ENCODE assay signal across 1 cellular context in genomic region chr6:2988426-2989331, GRCh38.
A peak's percentile ranks its signal among the peaks of the same experiment; 100 is the strongest.
TF ChIP-seq lines count a peak whose summit lies in the region.

No MANE protein-coding gene starts in this region.

TF ChIP-seq in K562, 482 proteins besides CTCF, POLR2A, EP300 and RAD21 (continued from another document and continues in another):
- TF ChIP-seq SAP30 (IDR thresholded peaks at IDR 0.05; ENCODE audit: borderline replicate concordance, insufficient read depth, low read depth, low read length, poor library complexity, severe bottlenecking) (peak; percentile 80), RNF2 (IDR thresholded peaks at IDR 0.05) (peak; percentile 44; the same call in 1 of the 2 replicates), NFE2L1 (tag; IDR thresholded peaks at IDR 0.05; ENCODE audit: borderline replicate concordance, low read depth) (no peak), HNRNPUL1 (IDR thresholded peaks at IDR 0.05; ENCODE audit: low read length) (no peak), IFI16 (CRISPR knock-in tag; IDR thresholded peaks at IDR 0.05) (no peak), GTF2E2 (tag; IDR thresholded peaks at IDR 0.05) (no peak), CTBP1 (IDR thresholded peaks at IDR 0.05; ENCODE audit: borderline replicate concordance) (peak; percentile 92), ILK (tag; IDR thresholded peaks at IDR 0.05; ENCODE audit: borderline replicate concordance, low read depth) (no peak), RAD51 (IDR thresholded peaks at IDR 0.05; ENCODE audit: borderline replicate concordance, low read depth) (no peak), FOSL1 (tag; conservative IDR thresholded peaks at IDR 0.05) (peak; percentile 99), PRPF4 (IDR thresholded peaks at IDR 0.05; ENCODE audit: insufficient read depth, low read depth, low read length, poor library complexity, severe bottlenecking) (peak; percentile 36), HMG20A (CRISPR knock-in tag; conservative IDR thresholded peaks at IDR 0.05) (no peak), DPF2 (IDR thresholded peaks at IDR 0.05) (peak; percentile 79), HDAC2 (IDR thresholded peaks at IDR 0.05) (peak; percentile 71; the same call in 1 of the 2 replicates), THAP7 (CRISPR knock-in tag; IDR thresholded peaks at IDR 0.05) (peak; percentile 65), ZNF780A (CRISPR knock-in tag; IDR thresholded peaks at IDR 0.05) (no peak), TOE1 (IDR thresholded peaks at IDR 0.05; ENCODE audit: borderline replicate concordance) (peak; percentile 20; the same call in 1 of the 2 replicates), TOE1 (CRISPR knock-in tag; IDR thresholded peaks at IDR 0.05; ENCODE audit: borderline replicate concordance, low read depth) (no peak), ZNF431 (CRISPR knock-in tag; IDR thresholded peaks at IDR 0.05) (peak; percentile 73; the same call in 1 of the 2 replicates), BRD9 (IDR thresholded peaks at IDR 0.05; ENCODE audit: low read depth, partially characterized antibody) (peak; percentile 12), TSC22D4 (tag; IDR thresholded peaks at IDR 0.05) (no peak), HIVEP1 (CRISPR knock-in tag; IDR thresholded peaks at IDR 0.05) (no peak; the same call in 1 of the 2 replicates), CREB5 (CRISPR knock-in tag; IDR thresholded peaks at IDR 0.05) (no peak), ZNF584 (CRISPR knock-in tag; IDR thresholded peaks at IDR 0.05; ENCODE audit: low read depth) (no peak), TCF3 (CRISPR knock-in tag; IDR thresholded peaks at IDR 0.05) (peak; percentile 47), KLF1 (tag; IDR thresholded peaks at IDR 0.05) (no peak), TAF9B (IDR thresholded peaks at IDR 0.05; ENCODE audit: partially characterized antibody) (peak; percentile 61), XRCC4 (IDR thresholded peaks at IDR 0.05; ENCODE audit: extremely low read depth, insufficient read depth, insufficient read length) (no peak), ETS1 (conservative IDR thresholded peaks at IDR 0.05; ENCODE audit: control insufficient read depth, low read depth, low read length) (peak; percentile 73), MCM7 (IDR thresholded peaks at IDR 0.05) (no peak), SNRNP70 (optimal IDR thresholded peaks at IDR 0.05; ENCODE audit: low read depth, low read length) (no peak), CHCHD3 (CRISPR knock-in tag; IDR thresholded peaks at IDR 0.05) (no peak), TCFL5 (CRISPR knock-in tag; conservative IDR thresholded peaks at IDR 0.05) (0 out of 2 replicates have a peak, but pooled peaks have one; percentile 45), SMARCE1 (IDR thresholded peaks at IDR 0.05) (peak; percentile 83), GMEB1 (CRISPR knock-in tag; IDR thresholded peaks at IDR 0.05) (peak; percentile 51; the same call in 1 of the 2 replicates), RUNX1 (IDR thresholded peaks at IDR 0.05; ENCODE audit: low read depth) (0 out of 2 replicates have a peak, but pooled peaks have one; percentile 21)
- TF ChIP-seq, protein P1, sequence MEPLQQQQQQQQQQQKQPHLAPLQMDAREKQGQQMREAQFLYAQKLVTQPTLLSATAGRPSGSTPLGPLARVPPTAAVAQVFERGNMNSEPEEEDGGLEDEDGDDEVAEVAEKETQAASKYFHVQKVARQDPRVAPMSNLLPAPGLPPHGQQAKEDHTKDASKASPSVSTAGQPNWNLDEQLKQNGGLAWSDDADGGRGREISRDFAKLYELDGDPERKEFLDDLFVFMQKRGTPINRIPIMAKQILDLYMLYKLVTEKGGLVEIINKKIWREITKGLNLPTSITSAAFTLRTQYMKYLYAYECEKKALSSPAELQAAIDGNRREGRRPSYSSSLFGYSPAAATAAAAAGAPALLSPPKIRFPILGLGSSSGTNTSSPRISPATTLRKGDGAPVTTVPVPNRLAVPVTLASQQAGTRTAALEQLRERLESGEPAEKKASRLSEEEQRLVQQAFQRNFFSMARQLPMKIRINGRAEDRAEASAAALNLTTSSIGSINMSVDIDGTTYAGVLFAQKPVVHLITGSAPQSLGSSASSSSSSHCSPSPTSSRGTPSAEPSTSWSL (CRISPR knock-in tag; IDR thresholded peaks at IDR 0.05; ENCODE audit: borderline replicate concordance): no peak
- TF ChIP-seq, protein P2, sequence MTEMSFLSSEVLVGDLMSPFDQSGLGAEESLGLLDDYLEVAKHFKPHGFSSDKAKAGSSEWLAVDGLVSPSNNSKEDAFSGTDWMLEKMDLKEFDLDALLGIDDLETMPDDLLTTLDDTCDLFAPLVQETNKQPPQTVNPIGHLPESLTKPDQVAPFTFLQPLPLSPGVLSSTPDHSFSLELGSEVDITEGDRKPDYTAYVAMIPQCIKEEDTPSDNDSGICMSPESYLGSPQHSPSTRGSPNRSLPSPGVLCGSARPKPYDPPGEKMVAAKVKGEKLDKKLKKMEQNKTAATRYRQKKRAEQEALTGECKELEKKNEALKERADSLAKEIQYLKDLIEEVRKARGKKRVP (CRISPR knock-in tag; IDR thresholded peaks at IDR 0.05): peak; percentile 29; the same call in 1 of the 2 replicates
- TF ChIP-seq, protein P3, sequence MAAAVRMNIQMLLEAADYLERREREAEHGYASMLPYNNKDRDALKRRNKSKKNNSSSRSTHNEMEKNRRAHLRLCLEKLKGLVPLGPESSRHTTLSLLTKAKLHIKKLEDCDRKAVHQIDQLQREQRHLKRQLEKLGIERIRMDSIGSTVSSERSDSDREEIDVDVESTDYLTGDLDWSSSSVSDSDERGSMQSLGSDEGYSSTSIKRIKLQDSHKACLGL (CRISPR knock-in tag; IDR thresholded peaks at IDR 0.05; ENCODE audit: borderline replicate concordance, poor library complexity, severe bottlenecking): no peak
- TF ChIP-seq, protein P4, sequence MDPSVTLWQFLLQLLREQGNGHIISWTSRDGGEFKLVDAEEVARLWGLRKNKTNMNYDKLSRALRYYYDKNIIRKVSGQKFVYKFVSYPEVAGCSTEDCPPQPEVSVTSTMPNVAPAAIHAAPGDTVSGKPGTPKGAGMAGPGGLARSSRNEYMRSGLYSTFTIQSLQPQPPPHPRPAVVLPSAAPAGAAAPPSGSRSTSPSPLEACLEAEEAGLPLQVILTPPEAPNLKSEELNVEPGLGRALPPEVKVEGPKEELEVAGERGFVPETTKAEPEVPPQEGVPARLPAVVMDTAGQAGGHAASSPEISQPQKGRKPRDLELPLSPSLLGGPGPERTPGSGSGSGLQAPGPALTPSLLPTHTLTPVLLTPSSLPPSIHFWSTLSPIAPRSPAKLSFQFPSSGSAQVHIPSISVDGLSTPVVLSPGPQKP (CRISPR knock-in tag; IDR thresholded peaks at IDR 0.05): no peak
- TF ChIP-seq, protein P5, sequence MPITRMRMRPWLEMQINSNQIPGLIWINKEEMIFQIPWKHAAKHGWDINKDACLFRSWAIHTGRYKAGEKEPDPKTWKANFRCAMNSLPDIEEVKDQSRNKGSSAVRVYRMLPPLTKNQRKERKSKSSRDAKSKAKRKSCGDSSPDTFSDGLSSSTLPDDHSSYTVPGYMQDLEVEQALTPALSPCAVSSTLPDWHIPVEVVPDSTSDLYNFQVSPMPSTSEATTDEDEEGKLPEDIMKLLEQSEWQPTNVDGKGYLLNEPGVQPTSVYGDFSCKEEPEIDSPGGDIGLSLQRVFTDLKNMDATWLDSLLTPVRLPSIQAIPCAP (CRISPR knock-in tag; IDR thresholded peaks at IDR 0.05; ENCODE audit: borderline replicate concordance): peak; percentile 81; the same call in 1 of the 2 replicates
- TF ChIP-seq, protein P6, sequence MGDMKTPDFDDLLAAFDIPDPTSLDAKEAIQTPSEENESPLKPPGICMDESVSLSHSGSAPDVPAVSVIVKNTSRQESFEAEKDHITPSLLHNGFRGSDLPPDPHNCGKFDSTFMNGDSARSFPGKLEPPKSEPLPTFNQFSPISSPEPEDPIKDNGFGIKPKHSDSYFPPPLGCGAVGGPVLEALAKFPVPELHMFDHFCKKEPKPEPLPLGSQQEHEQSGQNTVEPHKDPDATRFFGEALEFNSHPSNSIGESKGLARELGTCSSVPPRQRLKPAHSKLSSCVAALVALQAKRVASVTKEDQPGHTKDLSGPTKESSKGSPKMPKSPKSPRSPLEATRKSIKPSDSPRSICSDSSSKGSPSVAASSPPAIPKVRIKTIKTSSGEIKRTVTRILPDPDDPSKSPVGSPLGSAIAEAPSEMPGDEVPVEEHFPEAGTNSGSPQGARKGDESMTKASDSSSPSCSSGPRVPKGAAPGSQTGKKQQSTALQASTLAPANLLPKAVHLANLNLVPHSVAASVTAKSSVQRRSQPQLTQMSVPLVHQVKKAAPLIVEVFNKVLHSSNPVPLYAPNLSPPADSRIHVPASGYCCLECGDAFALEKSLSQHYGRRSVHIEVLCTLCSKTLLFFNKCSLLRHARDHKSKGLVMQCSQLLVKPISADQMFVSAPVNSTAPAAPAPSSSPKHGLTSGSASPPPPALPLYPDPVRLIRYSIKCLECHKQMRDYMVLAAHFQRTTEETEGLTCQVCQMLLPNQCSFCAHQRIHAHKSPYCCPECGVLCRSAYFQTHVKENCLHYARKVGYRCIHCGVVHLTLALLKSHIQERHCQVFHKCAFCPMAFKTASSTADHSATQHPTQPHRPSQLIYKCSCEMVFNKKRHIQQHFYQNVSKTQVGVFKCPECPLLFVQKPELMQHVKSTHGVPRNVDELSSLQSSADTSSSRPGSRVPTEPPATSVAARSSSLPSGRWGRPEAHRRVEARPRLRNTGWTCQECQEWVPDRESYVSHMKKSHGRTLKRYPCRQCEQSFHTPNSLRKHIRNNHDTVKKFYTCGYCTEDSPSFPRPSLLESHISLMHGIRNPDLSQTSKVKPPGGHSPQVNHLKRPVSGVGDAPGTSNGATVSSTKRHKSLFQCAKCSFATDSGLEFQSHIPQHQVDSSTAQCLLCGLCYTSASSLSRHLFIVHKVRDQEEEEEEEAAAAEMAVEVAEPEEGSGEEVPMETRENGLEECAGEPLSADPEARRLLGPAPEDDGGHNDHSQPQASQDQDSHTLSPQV (IDR thresholded peaks at IDR 0.05): peak; percentile 66
- TF ChIP-seq, protein P7, sequence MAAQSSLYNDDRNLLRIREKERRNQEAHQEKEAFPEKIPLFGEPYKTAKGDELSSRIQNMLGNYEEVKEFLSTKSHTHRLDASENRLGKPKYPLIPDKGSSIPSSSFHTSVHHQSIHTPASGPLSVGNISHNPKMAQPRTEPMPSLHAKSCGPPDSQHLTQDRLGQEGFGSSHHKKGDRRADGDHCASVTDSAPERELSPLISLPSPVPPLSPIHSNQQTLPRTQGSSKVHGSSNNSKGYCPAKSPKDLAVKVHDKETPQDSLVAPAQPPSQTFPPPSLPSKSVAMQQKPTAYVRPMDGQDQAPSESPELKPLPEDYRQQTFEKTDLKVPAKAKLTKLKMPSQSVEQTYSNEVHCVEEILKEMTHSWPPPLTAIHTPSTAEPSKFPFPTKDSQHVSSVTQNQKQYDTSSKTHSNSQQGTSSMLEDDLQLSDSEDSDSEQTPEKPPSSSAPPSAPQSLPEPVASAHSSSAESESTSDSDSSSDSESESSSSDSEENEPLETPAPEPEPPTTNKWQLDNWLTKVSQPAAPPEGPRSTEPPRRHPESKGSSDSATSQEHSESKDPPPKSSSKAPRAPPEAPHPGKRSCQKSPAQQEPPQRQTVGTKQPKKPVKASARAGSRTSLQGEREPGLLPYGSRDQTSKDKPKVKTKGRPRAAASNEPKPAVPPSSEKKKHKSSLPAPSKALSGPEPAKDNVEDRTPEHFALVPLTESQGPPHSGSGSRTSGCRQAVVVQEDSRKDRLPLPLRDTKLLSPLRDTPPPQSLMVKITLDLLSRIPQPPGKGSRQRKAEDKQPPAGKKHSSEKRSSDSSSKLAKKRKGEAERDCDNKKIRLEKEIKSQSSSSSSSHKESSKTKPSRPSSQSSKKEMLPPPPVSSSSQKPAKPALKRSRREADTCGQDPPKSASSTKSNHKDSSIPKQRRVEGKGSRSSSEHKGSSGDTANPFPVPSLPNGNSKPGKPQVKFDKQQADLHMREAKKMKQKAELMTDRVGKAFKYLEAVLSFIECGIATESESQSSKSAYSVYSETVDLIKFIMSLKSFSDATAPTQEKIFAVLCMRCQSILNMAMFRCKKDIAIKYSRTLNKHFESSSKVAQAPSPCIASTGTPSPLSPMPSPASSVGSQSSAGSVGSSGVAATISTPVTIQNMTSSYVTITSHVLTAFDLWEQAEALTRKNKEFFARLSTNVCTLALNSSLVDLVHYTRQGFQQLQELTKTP (IDR thresholded peaks at IDR 0.05; ENCODE audit: low read depth in 1 of 2, partially characterized antibody in 2 of 2): peak in 1 of 2 experiments; percentile 38
